In the genomic region with DNA sequence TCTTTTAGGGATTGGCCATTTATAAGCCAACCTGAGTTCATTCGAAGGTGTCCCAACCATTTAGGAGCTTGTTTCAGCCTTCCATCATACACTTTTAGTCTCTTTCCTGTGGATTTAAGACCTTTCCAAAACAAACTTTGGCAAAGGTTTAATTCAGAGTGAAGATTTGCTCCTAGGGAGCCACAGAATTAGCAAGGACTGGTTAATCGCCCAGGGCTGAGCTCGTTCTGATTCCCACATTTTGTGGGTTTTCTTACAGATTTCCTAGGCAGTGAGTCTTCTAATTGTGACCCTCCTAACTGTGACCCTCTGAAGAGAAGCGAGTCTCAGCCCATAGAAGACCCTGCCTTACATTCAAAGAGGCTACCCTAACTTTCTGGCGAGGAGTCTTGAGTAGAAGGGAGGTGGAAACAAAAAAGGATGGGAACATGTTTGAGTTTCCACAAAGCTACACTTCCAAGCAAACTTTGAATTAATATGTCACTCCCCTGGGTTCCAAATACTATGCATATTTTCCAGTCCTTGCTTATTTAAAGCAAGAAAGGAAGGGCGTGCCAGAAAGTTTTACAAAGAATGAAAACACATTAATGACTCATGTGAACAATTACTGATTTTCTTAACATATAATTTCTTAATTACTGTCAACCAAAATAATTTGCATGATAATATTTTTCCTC, we compare ENCODE assay signal across 11 cellular contexts.
DNase-seq lines count a peak whose midpoint lies in the region; ATAC-seq, FAIRE-seq and TF ChIP-seq lines count a peak whose summit lies in the region.
"Had no signal": no experiment of that assay in that cellular context is flagged by ENCODE, and none has a peak within 500 bp of the region (broad histone marks: within the 10 kb centered on the region; RNA-seq: fewer than 3 reads in every experiment).

No MANE protein-coding gene starts in this region.

- H3F3A ChIP-seq in neural progenitor cell (ENCODE audit: low read depth), result peaks cover 9% of the 10 kb centered on the region

- ATAC-seq in pancreas, result no peak

- peak overlapping the region; percentile 81 for H2AFZ ChIP-seq in neural progenitor cell (replicated peaks)

- H3K36me3 ChIP-seq in BLaER1 (peaks cover 91% of the 10 kb centered on the region), colonic mucosa (no peaks in the 10 kb centered on the region), neural progenitor cell (no peaks in the 10 kb centered on the region), pancreas (no peaks in the 10 kb centered on the region)

- peaks cover 68 to 88% (median 68%) of the 10 kb centered on the region in 3 donors for H3K4me1 Mint-ChIP-seq in IgD-negative memory B cell
- H3K4me1 Mint-ChIP-seq in neural progenitor cell, result peaks cover 19% of the 10 kb centered on the region

- H3K9ac ChIP-seq in BLaER1 (no peak overlapping the region), colonic mucosa (ENCODE audit: low read depth in 2 of 2, low read length in 2 of 2) (no peak overlapping the region), neural progenitor cell (no peak overlapping the region)

- intact Hi-C loops in colonic mucosa (cut with DNase I), result no loop called here
- intact Hi-C loops in pancreas (cut with DNase I), result no loop called here

- H3K9me3 Mint-ChIP-seq in IgD-negative memory B cell, result peaks cover 0 to 4% (median 2%) of the 10 kb centered on the region in 3 donors
- peaks cover 3% of the 10 kb centered on the region for H3K9me3 Mint-ChIP-seq in neural progenitor cell

- H3K79me2 ChIP-seq in neural progenitor cell (ENCODE audit: low read depth), result no peaks in the 10 kb centered on the region

- H3K4me3 ChIP-seq in BLaER1 (no peak overlapping the region), colonic mucosa (no peak overlapping the region), neural progenitor cell (no peak overlapping the region), pancreas (no peak overlapping the region)

- DNase-seq in colonic mucosa (no peak), neural progenitor cell (ENCODE audit: low spot score) (no peak), glomerular visceral epithelial cell (ENCODE audit: extremely low spot score) (no peak), pancreas (no peak), NCI-H1048 (lab: John Stamatoyannopoulos, UW) (no peak)
- DNase-seq in stimulated activated CD4-positive, alpha-beta T cell treated with anti-CD3 and anti-CD28 coated beads, Interleukin-4, amount 100 ng/mL, for 4 hours, result no peak
- DNase-seq: DND-41, NCI-H1092 treated with DMSO at 0.1 percent for 48 hours, SW 1271 had no signal

- H3K36me3 Mint-ChIP-seq in IgD-negative memory B cell (peaks cover 10% of the 10 kb centered on the region), neural progenitor cell (peaks cover 5% of the 10 kb centered on the region)

- peak overlapping the region; percentile 94 to 99 (median 98) for H3K27ac Mint-ChIP-seq in IgD-negative memory B cell
- no peak overlapping the region for H3K27ac Mint-ChIP-seq in neural progenitor cell

- TF ChIP-seq CTCF in colonic mucosa (IDR thresholded peaks at IDR 0.05) (no peak), neural progenitor cell (IDR thresholded peaks at IDR 0.05) (no peak), pancreas (IDR thresholded peaks at IDR 0.05) (no peak)

- H3K27ac ChIP-seq in BLaER1 (no peak overlapping the region), colonic mucosa (peak overlapping the region; percentile 37), neural progenitor cell (peak overlapping the region; percentile 80), pancreas (no peak overlapping the region)

- H4K20me1 ChIP-seq in BLaER1 (peaks cover 84% of the 10 kb centered on the region), neural progenitor cell (ENCODE audit: low read depth) (no peaks in the 10 kb centered on the region)

- H3K4me1 ChIP-seq in BLaER1, result peaks cover 51% of the 10 kb centered on the region
- H3K4me1 ChIP-seq in colonic mucosa, result peaks cover 3% of the 10 kb centered on the region
- peaks cover 31% of the 10 kb centered on the region for H3K4me1 ChIP-seq in neural progenitor cell
- H3K4me1 ChIP-seq in pancreas, result peaks cover 0 to 15% (median 11%) of the 10 kb centered on the region in 3 donors

- H3K27me3 Mint-ChIP-seq in IgD-negative memory B cell (no peaks in the 10 kb centered on the region), neural progenitor cell (ENCODE audit: insufficient read depth, low read depth) (peaks cover 2% of the 10 kb centered on the region)

- H3K4me3 Mint-ChIP-seq in IgD-negative memory B cell, result peak overlapping the region; percentile 73 to 93 (median 89)
- H3K4me3 Mint-ChIP-seq in neural progenitor cell, result no peak overlapping the region

- H3K4me2 ChIP-seq in BLaER1 (peak overlapping the region; percentile 7; the same call in 1 of the 2 replicates), neural progenitor cell (peak overlapping the region; percentile 14)

- 87 to 95% methylated on average over 6 of the region's 6 CpGs for WGBS in pancreas, 2 donors

- H3K27me3 ChIP-seq in BLaER1 (no peaks in the 10 kb centered on the region), colonic mucosa (no peaks in the 10 kb centered on the region), neural progenitor cell (no peaks in the 10 kb centered on the region), pancreas (no peaks in the 10 kb centered on the region)

- no peak for FAIRE-seq in pancreas (lab: Jason Lieb, UNC)

- H3K9me3 ChIP-seq in BLaER1 (no peaks in the 10 kb centered on the region; the same call in 1 of the 2 replicates), colonic mucosa (no peaks in the 10 kb centered on the region), neural progenitor cell (ENCODE audit: low read depth) (no peaks in the 10 kb centered on the region), pancreas (no peaks in the 10 kb centered on the region)

Comparison
In these comparisons a context has a peak if more than half of its experiments do, and no peak if none do; other contexts are left out.
1. H3K27ac ChIP-seq: peak in colonic mucosa (single experiment) and neural progenitor cell (single experiment); none in BLaER1 (single experiment) and pancreas (0 of 4).